Comparison of ENCODE assay signal across 20 cellular contexts in genomic region chr2:97907667-97908066, GRCh38.
"Had no signal": no experiment of that assay in that cellular context is flagged by ENCODE, and none has a peak within 500 bp of the region (broad histone marks: within the 10 kb centered on the region; RNA-seq: fewer than 3 reads in every experiment).

No MANE protein-coding gene starts in this region.

- H3K4me1 Mint-ChIP-seq: neural crest cell had no signal

- FAIRE-seq: keratinocyte had no signal

- H3K36me3 ChIP-seq: colonic mucosa, prostate gland, right atrium auricular region had no signal

- H3K4me3 Mint-ChIP-seq: activated CD4-positive, alpha-beta T cell treated with anti-CD3 and anti-CD28 coated beads, Interleukin-2, amount 10 ng/mL, durations not matched to agents 24 days and 14 days; activated CD8-positive, alpha-beta T cell treated with anti-CD3 and anti-CD28 coated beads for 36 hours; activated T-helper 17 cell treated with anti-CD3 and anti-CD28 coated beads, Interleukin-2, amount 50 U/mL, for 72 hours; central memory CD8-positive, alpha-beta T cell; neural crest cell had no signal

- H3K9me3 Mint-ChIP-seq: activated CD4-positive, alpha-beta T cell treated with anti-CD3 and anti-CD28 coated beads, Interleukin-2, amount 10 ng/mL, durations not matched to agents 24 days and 14 days; activated CD8-positive, alpha-beta T cell treated with anti-CD3 and anti-CD28 coated beads for 36 hours; activated T-helper 17 cell treated with anti-CD3 and anti-CD28 coated beads, Interleukin-2, amount 50 U/mL, for 72 hours; central memory CD8-positive, alpha-beta T cell had no signal

- H3K27ac Mint-ChIP-seq: activated CD4-positive, alpha-beta T cell treated with anti-CD3 and anti-CD28 coated beads, Interleukin-2, amount 10 ng/mL, durations not matched to agents 24 days and 14 days; activated CD8-positive, alpha-beta T cell treated with anti-CD3 and anti-CD28 coated beads for 36 hours; activated T-helper 17 cell treated with anti-CD3 and anti-CD28 coated beads, Interleukin-2, amount 50 U/mL, for 72 hours had no signal

- ATAC-seq: activated CD8-positive, alpha-beta T cell treated with anti-CD3 and anti-CD28 coated beads for 36 hours; activated T-helper 17 cell treated with anti-CD3 and anti-CD28 coated beads, Interleukin-2, amount 50 U/mL, for 72 hours; lower lobe of right lung; upper lobe of right lung had no signal

- H3K27me3 ChIP-seq: ascending aorta, colonic mucosa, right atrium auricular region, testis, upper lobe of right lung had no signal

- H3K4me1 ChIP-seq: ascending aorta, colonic mucosa, prostate gland, right atrium auricular region, testis had no signal

- H3K4me3 ChIP-seq: ascending aorta, colonic mucosa, lower lobe of right lung, prostate gland, right atrium auricular region, testis, upper lobe of right lung had no signal

- H3K27me3 Mint-ChIP-seq: activated CD4-positive, alpha-beta T cell treated with anti-CD3 and anti-CD28 coated beads, Interleukin-2, amount 10 ng/mL, durations not matched to agents 24 days and 14 days; activated CD8-positive, alpha-beta T cell treated with anti-CD3 and anti-CD28 coated beads for 36 hours; activated T-helper 17 cell treated with anti-CD3 and anti-CD28 coated beads, Interleukin-2, amount 50 U/mL, for 72 hours; central memory CD8-positive, alpha-beta T cell had no signal

- DNase-seq: activated CD4-positive, alpha-beta T cell treated with anti-CD3 and anti-CD28 coated beads, Interleukin-2, amount 10 ng/mL, durations not matched to agents 24 days and 14 days; activated CD8-positive, alpha-beta T cell treated with anti-CD3 and anti-CD28 coated beads for 36 hours; activated naive CD4-positive, alpha-beta T cell treated with Interleukin-2 at 50 U/mL for 16 hours; activated T-cell treated with anti-CD3 and anti-CD28 coated beads, Interleukin-2, amount 50 U/mL, for 1 hour; colonic mucosa; foreskin melanocyte; hypothalamus; lower lobe of right lung; midbrain; stimulated activated CD4-positive, alpha-beta T cell treated with anti-CD3 and anti-CD28 coated beads, Interleukin-2, amount 100 ng/mL, for 24 hours; T1000; testis; upper lobe of right lung had no signal

- H3K9me3 ChIP-seq: ascending aorta, colonic mucosa, lower lobe of right lung, prostate gland, right atrium auricular region, testis, upper lobe of right lung had no signal

- H3K27ac ChIP-seq: ascending aorta, colonic mucosa, lower lobe of right lung, prostate gland, right atrium auricular region, testis, upper lobe of right lung had no signal
